ENCODE assay signal across 25 cellular contexts in the genomic region with DNA sequence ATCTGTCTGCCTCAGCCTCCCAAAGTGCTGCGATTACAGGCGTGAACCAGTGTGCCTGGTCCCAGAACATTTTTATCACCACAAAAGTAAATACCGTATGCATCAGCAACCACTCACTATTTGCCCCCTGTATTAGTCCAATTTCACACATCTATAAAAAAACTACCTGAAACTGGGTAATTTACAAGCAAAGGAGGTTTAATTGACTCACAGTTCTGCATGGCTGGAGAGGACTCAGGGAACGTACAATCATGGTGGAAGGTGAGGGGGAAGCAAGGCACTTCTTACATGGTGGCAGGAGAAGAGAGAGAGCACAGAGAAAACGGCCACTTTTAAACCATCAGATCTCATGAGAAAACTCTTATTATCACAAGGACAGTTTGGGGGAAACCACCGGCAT. TPM values are rescaled to one million over a fixed set of nuclear protein-coding genes. Genes with fewer than 3 reads are reported as not detected.
A peak's percentile ranks its signal among the peaks of the same experiment; 100 is the strongest.
DNase-seq lines count a peak whose midpoint lies in the region; ATAC-seq, FAIRE-seq and TF ChIP-seq lines count a peak whose summit lies in the region.
"Had no signal": no experiment of that assay in that cellular context is flagged by ENCODE, and none has a peak within 500 bp of the region (broad histone marks: within the 10 kb centered on the region; RNA-seq: fewer than 3 reads in every experiment).

No MANE protein-coding gene starts in this region.

- intact Hi-C loops in PC-3 (cut with micrococcal nuclease) (no loop called here), K562 (cut with micrococcal nuclease) (no loop called here), esophagus muscularis mucosa (cut with DNase I) (no loop called here)

- peak; percentile 7 for DNase-seq in GM06990 (ENCODE audit: extremely low read depth, insufficient read length)
- peak; percentile 34 for DNase-seq in PC-3
- no peak for DNase-seq in K562 (ENCODE audit: extremely low read depth in 1 of 4, low spot score in 3 of 4)
- DNase-seq in esophagus muscularis mucosa (ENCODE audit: extremely low spot score), result peak; percentile 31
- DNase-seq in activated T-cell treated with anti-CD3 and anti-CD28 coated beads, Interleukin-2, amount 50 U/mL, for 1 hour, result no peak
- DNase-seq in OCI-M1 (lab: John Stamatoyannopoulos, UW), result no peak
- no peak for DNase-seq in activated naive CD4-positive, alpha-beta T cell treated with anti-CD3 and anti-CD28 coated beads, Interleukin-2, amount 50 U/mL, for 72 hours (ENCODE audit: low spot score in 2 of 2)
- DNase-seq: AML-193; Caco-2; Calu3; CD4-positive, alpha-beta T cell; CD8-positive, alpha-beta T cell; DMS79 treated with DMSO at 0.1 percent for 48 hours; GF-D8 had no signal

- H3K4me1 ChIP-seq in PC-3 (ENCODE audit: insufficient read depth, low read length), result peaks cover 23% of the 10 kb centered on the region
- H3K4me1 ChIP-seq in K562 (replicated peaks in 1 of 2; ENCODE audit: control insufficient read depth in 2 of 2, insufficient read depth in 2 of 2, low read length in 2 of 2), result no peaks in the 10 kb centered on the region
- no peaks in the 10 kb centered on the region for H3K4me1 ChIP-seq in esophagus muscularis mucosa
- H3K4me1 ChIP-seq: A549, Caco-2 had no signal

- TF ChIP-seq CTCF in GM06990 (IDR thresholded peaks at IDR 0.05; ENCODE audit: insufficient read depth, low read length, poor library complexity, severe bottlenecking) (no peak), PC-3 (conservative IDR thresholded peaks at IDR 0.05; ENCODE audit: low read depth, low read length) (no peak), K562 (IDR thresholded peaks at IDR 0.05 in 2 of 3, conservative IDR thresholded peaks at IDR 0.05 in 1 of 3; ENCODE audit: insufficient read depth in 2 of 3, low read depth in 1 of 3, low read length in 3 of 3) (no peak), esophagus muscularis mucosa (IDR thresholded peaks at IDR 0.05) (no peak)

- no peaks in the 10 kb centered on the region for H3K9me1 ChIP-seq in K562 (ENCODE audit: control insufficient read depth, insufficient read depth, low read length)

- whole genome bisulfite sequencing in K562 (ENCODE audit: insufficient coverage, low coverage, missing lambda C conversion rate), result 19% methylated on average over 4 of the region's 6 CpGs
- 87% methylated on average over 6 of the region's 6 CpGs for WGBS in esophagus muscularis mucosa

- H3K36me3 ChIP-seq in GM06990 (ENCODE audit: control insufficient read depth, insufficient read depth, low read length) (no peaks in the 10 kb centered on the region), PC-3 (ENCODE audit: low read depth, low read length) (no peaks in the 10 kb centered on the region), K562 (ENCODE audit: control insufficient read depth, insufficient read depth, low read length) (no peaks in the 10 kb centered on the region), esophagus muscularis mucosa (no peaks in the 10 kb centered on the region)
- H3K36me3 ChIP-seq: BLaER1 treated with 17β-estradiol and CSF1 and Interleukin-3, amounts not matched to agents 10 nM and 100 nM had no signal

- H3K79me2 ChIP-seq in PC-3 (ENCODE audit: low read length), result no peaks in the 10 kb centered on the region
- H3K79me2 ChIP-seq in K562 (ENCODE audit: control insufficient read depth, insufficient read depth, low read length), result no peaks in the 10 kb centered on the region

- no peaks in the 10 kb centered on the region for H3K9me3 ChIP-seq in PC-3 (ENCODE audit: low read length)
- H3K9me3 ChIP-seq in K562 (replicated peaks; ENCODE audit: control insufficient read depth, insufficient read depth, low read depth, low read length), result no peaks in the 10 kb centered on the region
- H3K9me3 ChIP-seq in esophagus muscularis mucosa, result no peaks in the 10 kb centered on the region
- H3K9me3 ChIP-seq: A549; BLaER1 treated with 17β-estradiol and CSF1 and Interleukin-3, amounts not matched to agents 10 nM and 100 nM; Caco-2 had no signal

- TF ChIP-seq POLR2A in K562 (conservative IDR thresholded peaks at IDR 0.05) (no peak), esophagus muscularis mucosa (IDR thresholded peaks at IDR 0.05; ENCODE audit: low read depth) (no peak)

- peak overlapping the region; percentile 83 for H3K27ac ChIP-seq in PC-3 (ENCODE audit: low read length)
- no peak overlapping the region for H3K27ac ChIP-seq in K562 (ENCODE audit: extremely low read depth, low read depth, low read length)
- no peak overlapping the region for H3K27ac ChIP-seq in esophagus muscularis mucosa (replicated peaks in 1 of 4)
- H3K27ac ChIP-seq: 22Rv1; A549; BLaER1 treated with 17β-estradiol and CSF1 and Interleukin-3, amounts not matched to agents 10 nM and 100 nM; C4-2B had no signal

- CTCF ChIA-PET in PC-3 (lab: Charles Lee), result no interaction called here
- CTCF ChIA-PET in K562 (lab: Yijun Ruan, JAX; ENCODE audit: low intra/inter-chr PET ratio), result no interaction called here

- H3K9ac ChIP-seq in PC-3 (ENCODE audit: low read length) (peak overlapping the region; percentile 45; the same call in 1 of the 2 replicates), K562 (ENCODE audit: insufficient read depth in 1 of 2, low read depth in 2 of 2, low read length in 2 of 2) (no peak overlapping the region)
- H3K9ac ChIP-seq: BLaER1 treated with 17β-estradiol and CSF1 and Interleukin-3, amounts not matched to agents 10 nM and 100 nM had no signal

- H3F3A ChIP-seq in PC-3 (ENCODE audit: low read length, unreplicated experiment), result no peaks in the 10 kb centered on the region

- H3K4me2 ChIP-seq in PC-3 (ENCODE audit: low read length), result peak overlapping the region; percentile 52
- H3K4me2 ChIP-seq in K562 (ENCODE audit: insufficient read depth, low read length), result no peak overlapping the region
- H3K4me2 ChIP-seq: A549; BLaER1 treated with 17β-estradiol and CSF1 and Interleukin-3, amounts not matched to agents 10 nM and 100 nM had no signal

- no peak overlapping the region for H3K27ac Mint-ChIP-seq in activated naive CD4-positive, alpha-beta T cell treated with anti-CD3 and anti-CD28 coated beads, Interleukin-2, amount 50 U/mL, for 72 hours
- H3K27ac Mint-ChIP-seq: B cell; CD4-positive, alpha-beta T cell; CD8-positive, alpha-beta T cell had no signal

- POLR2A ChIA-PET in PC-3 (lab: Charles Lee; ENCODE audit: unreplicated experiment) (no interaction called here), K562 (lab: Yijun Ruan, JAX) (interaction anchor here (0.6 kb wide), 1 partner anchor 31 kb away, joined by 4 read pairs; the partner anchor contains the start of gene ANKRD13C)

- H4K20me1 ChIP-seq in PC-3 (ENCODE audit: low read length) (no peaks in the 10 kb centered on the region), K562 (replicated peaks; ENCODE audit: control insufficient read depth, insufficient read depth, low read length) (no peaks in the 10 kb centered on the region)
- H4K20me1 ChIP-seq: BLaER1 treated with 17β-estradiol and CSF1 and Interleukin-3, amounts not matched to agents 10 nM and 100 nM had no signal

- H3K9me2 ChIP-seq in PC-3 (replicated peaks; ENCODE audit: low read length), result no peaks in the 10 kb centered on the region

- H2AFZ ChIP-seq in PC-3 (ENCODE audit: low read length) (no peak overlapping the region), K562 (ENCODE audit: low read depth, low read length) (peak overlapping the region; percentile 54)

- TF ChIP-seq EP300 in K562 (IDR thresholded peaks at IDR 0.05; ENCODE audit: low read length) (no peak), esophagus muscularis mucosa (IDR thresholded peaks at IDR 0.05) (no peak)

- in situ Hi-C loops in K562 (cut with MboI), result no loop called here

- FAIRE-seq in K562 (lab: Jason Lieb, UNC), result no peak
- FAIRE-seq: A549, D721Med, G401.6, GM12892, GM18507, GM19239 had no signal

- H3K9me3 Mint-ChIP-seq in activated naive CD4-positive, alpha-beta T cell treated with anti-CD3 and anti-CD28 coated beads, Interleukin-2, amount 50 U/mL, for 72 hours, result no peaks in the 10 kb centered on the region
- H3K9me3 Mint-ChIP-seq: CD4-positive, alpha-beta T cell; CD8-positive, alpha-beta T cell had no signal

- ATAC-seq in PC-3 (peak; percentile 6; the same call in 1 of the 2 replicates), K562 (no peak), HG03342 (IDR thresholded peaks at IDR 0.05; ENCODE audit: unreplicated experiment) (no peak)
- ATAC-seq in activated naive CD4-positive, alpha-beta T cell treated with anti-CD3 and anti-CD28 coated beads, Interleukin-2, amount 50 U/mL, for 72 hours, result no peak
- ATAC-seq: A549; CD8-positive, alpha-beta T cell had no signal

- BruUV-seq in PC-3 (replicated peaks; lab: Mats Ljungman, UMichigan) (no TSS peak), K562 (replicated peaks; lab: Mats Ljungman, UMichigan) (no TSS peak)

- no peaks in the 10 kb centered on the region for H3K36me3 Mint-ChIP-seq in activated naive CD4-positive, alpha-beta T cell treated with anti-CD3 and anti-CD28 coated beads, Interleukin-2, amount 50 U/mL, for 72 hours
- H3K36me3 Mint-ChIP-seq: CD8-positive, alpha-beta T cell had no signal

- no peak for TF ChIP-seq RAD21 in K562 (CRISPR knock-in tag; conservative IDR thresholded peaks at IDR 0.05 in 1 of 2, IDR thresholded peaks at IDR 0.05 in 1 of 2)

- H3K27me3 ChIP-seq in GM06990 (replicated peaks; ENCODE audit: control insufficient read depth, insufficient read depth, low read length) (no peaks in the 10 kb centered on the region), PC-3 (ENCODE audit: low read length) (no peaks in the 10 kb centered on the region), K562 (ENCODE audit: control insufficient read depth in 2 of 2, insufficient read depth in 2 of 2, low read length in 2 of 2) (no peaks in the 10 kb centered on the region), esophagus muscularis mucosa (no peaks in the 10 kb centered on the region)
- H3K27me3 ChIP-seq: BLaER1 treated with 17β-estradiol and CSF1 and Interleukin-3, amounts not matched to agents 10 nM and 100 nM had no signal

- H3K4me3 ChIP-seq in GM06990 (replicated peaks; ENCODE audit: low read depth, low read length) (no peak overlapping the region), PC-3 (ENCODE audit: low read length) (no peak overlapping the region), K562 (no peak overlapping the region), esophagus muscularis mucosa (no peak overlapping the region)
- H3K4me3 ChIP-seq: A549; BLaER1 treated with 17β-estradiol and CSF1 and Interleukin-3, amounts not matched to agents 10 nM and 100 nM had no signal

RNA-seq across cellular contexts. Expression of gene CTH, which starts 25.6 kb away (rescaled TPM):
- total RNA-seq in PC-3 (2014; rRNA removed), result 8.5 and 13.2 TPM in 2 replicates
- total RNA-seq in K562 (2011; cell fraction: chromatin; rRNA removed; ENCODE audit: low replicate concordance), result 20.6 and 29.3 TPM in 2 replicates
- total RNA-seq in K562 (2011; cell fraction: nucleolus; rRNA removed), result 17.0 and 18.3 TPM in 2 replicates
- total RNA-seq in K562 (2011; cell fraction: nucleoplasm; rRNA removed), result 18.4 and 19.7 TPM in 2 replicates
- 17.3 and 17.4 TPM in 2 replicates for total RNA-seq in K562 (2014; rRNA removed)
- total RNA-seq in K562 (2014; rRNA removed; fragmentation: Illumina TruSeq; extraction: Trizol), result 26.6 and 31.5 TPM in 2 replicates
- 7.0 and 8.0 TPM in 2 replicates for total RNA-seq in K562 (2015; rRNA removed; fragmentation: Illumina TruSeq; extraction: Trizol)
- total RNA-seq in K562 (2021), result 26.1 and 30.9 TPM in 2 replicates
- polyA plus RNA-seq in K562 (2011; rRNA removed), result 26.9 and 29.9 TPM in 2 replicates
- polyA plus RNA-seq in K562 (2011; cell fraction: cytosol; rRNA removed), result 26.8 and 27.2 TPM in 2 replicates
- 18.6 and 20.2 TPM in 2 replicates for polyA plus RNA-seq in K562 (2011; cell fraction: nucleus; rRNA removed)
- polyA plus RNA-seq in K562 (2012), result 11.6 and 84.2 TPM in 2 replicates
- polyA plus RNA-seq in K562 (2014; fragmentation: Illumina TruSeq; extraction: Trizol), result 42.0 and 45.3 TPM in 2 replicates
- 10 to 100 TPM; 45.6 to 54.4 TPM for polyA plus RNA-seq in K562 (2014; fragmentation: Nextera tagmentation; extraction: Ambion mirVana)
- polyA plus RNA-seq in K562 (2014; rRNA removed), result 34.6 and 36.0 TPM in 2 replicates
- 24.1 and 27.0 TPM in 2 replicates for polyA minus RNA-seq in K562 (2011; rRNA and poly(A)+ RNA removed)
- polyA minus RNA-seq in K562 (2011; cell fraction: cytosol; rRNA and poly(A)+ RNA removed), result 12.2 and 17.0 TPM in 2 replicates
- polyA minus RNA-seq in K562 (2011; cell fraction: nucleus; rRNA and poly(A)+ RNA removed), result 12.3 and 21.4 TPM in 2 replicates
- 1 to 10 TPM; 1.1 to 5.0 (median 3.8) TPM for total RNA-seq in esophagus muscularis mucosa
- 10 to 100 TPM; 12.0 to 12.8 TPM for total RNA-seq in activated naive CD4-positive, alpha-beta T cell treated with anti-CD3 and anti-CD28 coated beads, Interleukin-2, amount 50 U/mL, for 72 hours

RNA-seq across cellular contexts. Expression of gene ANKRD13C, which starts 31.0 kb away (rescaled TPM):
- total RNA-seq in PC-3 (2014; rRNA removed), result 38.0 and 41.5 TPM in 2 replicates
- total RNA-seq in K562 (2011; cell fraction: chromatin; rRNA removed; ENCODE audit: low replicate concordance), result 16.8 and 35.6 TPM in 2 replicates
- total RNA-seq in K562 (2011; cell fraction: nucleolus; rRNA removed), result 16.3 and 17.8 TPM in 2 replicates
- total RNA-seq in K562 (2011; cell fraction: nucleoplasm; rRNA removed), result 17.1 and 22.2 TPM in 2 replicates
- 16.0 and 16.7 TPM in 2 replicates for total RNA-seq in K562 (2014; rRNA removed)
- 16.6 and 19.3 TPM in 2 replicates for total RNA-seq in K562 (2014; rRNA removed; fragmentation: Illumina TruSeq; extraction: Trizol)
- total RNA-seq in K562 (2015; rRNA removed; fragmentation: Illumina TruSeq; extraction: Trizol), result 20.8 and 22.8 TPM in 2 replicates
- total RNA-seq in K562 (2021), result 13.9 and 15.0 TPM in 2 replicates
- 6.5 and 8.7 TPM in 2 replicates for polyA plus RNA-seq in K562 (2011; rRNA removed)
- 3.3 and 5.1 TPM in 2 replicates for polyA plus RNA-seq in K562 (2011; cell fraction: cytosol; rRNA removed)
- 7.8 and 10.6 TPM in 2 replicates for polyA plus RNA-seq in K562 (2011; cell fraction: nucleus; rRNA removed)
- polyA plus RNA-seq in K562 (2012), result 7.7 and 8.1 TPM in 2 replicates
- 10.2 and 12.5 TPM in 2 replicates for polyA plus RNA-seq in K562 (2014; fragmentation: Illumina TruSeq; extraction: Trizol)
- polyA plus RNA-seq in K562 (2014; fragmentation: Nextera tagmentation; extraction: Ambion mirVana), result 1 to 10 TPM; 3.4 to 4.0 TPM
- 10.3 and 11.9 TPM in 2 replicates for polyA plus RNA-seq in K562 (2014; rRNA removed)
- polyA minus RNA-seq in K562 (2011; rRNA and poly(A)+ RNA removed), result 13.3 and 15.4 TPM in 2 replicates
- 8.3 and 8.6 TPM in 2 replicates for polyA minus RNA-seq in K562 (2011; cell fraction: cytosol; rRNA and poly(A)+ RNA removed)
- polyA minus RNA-seq in K562 (2011; cell fraction: nucleus; rRNA and poly(A)+ RNA removed), result 22.3 and 26.2 TPM in 2 replicates
- total RNA-seq in esophagus muscularis mucosa, result 10 to 100 TPM; 23.0 to 30.2 (median 26.5) TPM
- total RNA-seq in activated naive CD4-positive, alpha-beta T cell treated with anti-CD3 and anti-CD28 coated beads, Interleukin-2, amount 50 U/mL, for 72 hours, result 10 to 100 TPM; 17.3 to 26.3 TPM

Comparison
In these comparisons a context has a peak if more than half of its experiments do, and no peak if none do; other contexts are left out.
1. DNase-seq: peak in GM06990 (single experiment), PC-3 (single experiment) and esophagus muscularis mucosa (single experiment); none in K562 (0 of 4), activated T-cell treated with anti-CD3 and anti-CD28 coated beads, Interleukin-2, amount 50 U/mL, for 1 hour (single experiment), OCI-M1 (single experiment) and activated naive CD4-positive, alpha-beta T cell treated with anti-CD3 and anti-CD28 coated beads, Interleukin-2, amount 50 U/mL, for 72 hours (0 of 2).